Comparison of ENCODE assay signal across 14 cellular contexts in genomic region chr9:112119225-112120045, GRCh38. TPM values are rescaled to one million over a fixed set of nuclear protein-coding genes. Genes with fewer than 3 reads are reported as not detected.
DNase-seq lines count a peak whose midpoint lies in the region; ATAC-seq, FAIRE-seq and TF ChIP-seq lines count a peak whose summit lies in the region.
"Had no signal": no experiment of that assay in that cellular context is flagged by ENCODE, and none has a peak within 500 bp of the region (broad histone marks: within the 10 kb centered on the region; RNA-seq: fewer than 3 reads in every experiment).

No MANE protein-coding gene starts in this region.

- H3K4me2 ChIP-seq in trophoblast cell (ENCODE audit: low read length): peak overlapping the region; percentile 36

- no peak for TF ChIP-seq POLR2A in GM12892 (IDR thresholded peaks at IDR 0.05; ENCODE audit: low read depth, low read length)

- FAIRE-seq in GM12892 (lab: Jason Lieb, UNC): no peak
- FAIRE-seq: endothelial cell of umbilical vein, HTR-8/SVneo had no signal

- H2BK120ac ChIP-seq in trophoblast cell (ENCODE audit: insufficient read depth, low read length, poor library complexity): peak overlapping the region; percentile 91

- peak overlapping the region; percentile 95 for H4K91ac ChIP-seq in trophoblast cell (ENCODE audit: low read depth, low read length)

- H3K27ac Mint-ChIP-seq in activated T-helper 17 cell treated with anti-CD3 and anti-CD28 coated beads, Interleukin-2, amount 50 U/mL, for 72 hours: peak overlapping the region; percentile 18
- H3K27ac Mint-ChIP-seq in natural killer cell: no peak overlapping the region
- H3K27ac Mint-ChIP-seq: activated naive CD8-positive, alpha-beta T cell treated with anti-CD3 and anti-CD28 coated beads for 36 hours had no signal

- ATAC-seq in activated T-helper 17 cell treated with anti-CD3 and anti-CD28 coated beads, Interleukin-2, amount 50 U/mL, for 72 hours (replicated peaks): no peak
- no peak for ATAC-seq in natural killer cell

- no peaks in the 10 kb centered on the region for H3K9me3 ChIP-seq in HEK293 (ENCODE audit: control insufficient read depth, insufficient read depth, low read depth, low read length)
- peaks cover 1% of the 10 kb centered on the region for H3K9me3 ChIP-seq in trophoblast cell (ENCODE audit: insufficient read depth, low read depth, low read length)

- no peak for TF ChIP-seq CTCF in HEK293 (tag by site-specific recombination; IDR thresholded peaks at IDR 0.05)
- TF ChIP-seq CTCF in kidney epithelial cell (IDR thresholded peaks at IDR 0.05; ENCODE audit: insufficient read depth, low read length, poor library complexity, severe bottlenecking): no peak
- TF ChIP-seq CTCF in natural killer cell (IDR thresholded peaks at IDR 0.05): no peak

- peaks cover 23% of the 10 kb centered on the region for H3K36me3 Mint-ChIP-seq in activated T-helper 17 cell treated with anti-CD3 and anti-CD28 coated beads, Interleukin-2, amount 50 U/mL, for 72 hours (ENCODE audit: low read depth)
- peaks cover 10% of the 10 kb centered on the region for H3K36me3 Mint-ChIP-seq in natural killer cell

- H3K27me3 ChIP-seq in kidney epithelial cell (ENCODE audit: control insufficient read depth, insufficient read depth, low read length) (no peaks in the 10 kb centered on the region), trophoblast cell (ENCODE audit: insufficient read depth, low read length) (no peaks in the 10 kb centered on the region)

- WGBS in trophoblast cell (ENCODE audit: extremely low coverage, insufficient coverage, insufficient read length): no CpG with 5 or more reads among the region's 12 CpGs

- H3K4me1 Mint-ChIP-seq in activated T-helper 17 cell treated with anti-CD3 and anti-CD28 coated beads, Interleukin-2, amount 50 U/mL, for 72 hours: peaks cover 13% of the 10 kb centered on the region
- peaks cover 33 to 36% of the 10 kb centered on the region in 2 donors for H3K4me1 Mint-ChIP-seq in natural killer cell

- CTCF ChIA-PET in HEK293 (lab: Yijun Ruan, JAX): interaction anchor here (0.5 to 1.3 kb wide), 3 partner anchors 21 to 379 kb away, joined by 3 to 6 read pairs (median 3); no protein-coding TSS in a partner anchor

- peak overlapping the region; percentile 98 for H2BK12ac ChIP-seq in trophoblast cell (ENCODE audit: low read length)

- H3K9ac ChIP-seq in trophoblast cell (ENCODE audit: low read length): no peak overlapping the region

- H3K4me3 Mint-ChIP-seq in activated T-helper 17 cell treated with anti-CD3 and anti-CD28 coated beads, Interleukin-2, amount 50 U/mL, for 72 hours: no peak overlapping the region
- H3K4me3 Mint-ChIP-seq in natural killer cell: no peak overlapping the region
- H3K4me3 Mint-ChIP-seq: activated naive CD8-positive, alpha-beta T cell treated with anti-CD3 and anti-CD28 coated beads for 36 hours; CD4-positive, alpha-beta memory T cell had no signal

- H4K12ac ChIP-seq in trophoblast cell (ENCODE audit: low read depth, low read length): no peak overlapping the region

- DNase-seq in kidney epithelial cell (ENCODE audit: low read depth) (peak; percentile 99), trophoblast cell (peak; percentile 71 to 85), natural killer cell (no peak), NCI-H1417 (lab: John Stamatoyannopoulos, UW) (no peak), GM12892 (ENCODE audit: insufficient read length) (no peak), medulla oblongata (ENCODE audit: extremely low spot score) (no peak)
- DNase-seq: activated CD4-positive, alpha-beta T cell treated with anti-CD3 and anti-CD28 coated beads, Interleukin-2, amount 50 U/mL, for 48 hours; activated naive CD8-positive, alpha-beta T cell treated with anti-CD3 and anti-CD28 coated beads for 36 hours; CD4-positive, alpha-beta memory T cell; NCI-H2081 had no signal

- no peak overlapping the region for H2AFZ ChIP-seq in trophoblast cell (ENCODE audit: insufficient read depth, low read length, poor library complexity)

- no peak overlapping the region for H2AK5ac ChIP-seq in trophoblast cell (ENCODE audit: low read length)

- H3K14ac ChIP-seq in trophoblast cell (ENCODE audit: low read length): peak overlapping the region; percentile 87

- H3K27ac ChIP-seq in HEK293 (ENCODE audit: extremely low read depth, low read depth, low read length): no peak overlapping the region
- peak overlapping the region; percentile 84 for H3K27ac ChIP-seq in trophoblast cell (ENCODE audit: low read depth, low read length)

- peak overlapping the region; percentile 38 for H4K8ac ChIP-seq in trophoblast cell (ENCODE audit: low read depth, low read length)

- no peaks in the 10 kb centered on the region for H3K27me3 Mint-ChIP-seq in activated T-helper 17 cell treated with anti-CD3 and anti-CD28 coated beads, Interleukin-2, amount 50 U/mL, for 72 hours
- no peaks in the 10 kb centered on the region for H3K27me3 Mint-ChIP-seq in natural killer cell (ENCODE audit: low read depth in 2 of 2)
- H3K27me3 Mint-ChIP-seq: activated naive CD8-positive, alpha-beta T cell treated with anti-CD3 and anti-CD28 coated beads for 36 hours; CD4-positive, alpha-beta memory T cell had no signal

- H3K4me1 ChIP-seq in HEK293 (ENCODE audit: control insufficient read depth, insufficient read depth, low read length) (no peaks in the 10 kb centered on the region), trophoblast cell (ENCODE audit: control insufficient read depth in 1 of 2, insufficient read depth in 2 of 2, low read length in 2 of 2) (peaks cover 18% of the 10 kb centered on the region in 2 experiments)

- H3K79me1 ChIP-seq in trophoblast cell (ENCODE audit: low read length): peaks cover 10% of the 10 kb centered on the region

- peak overlapping the region; percentile 55 for H3K18ac ChIP-seq in trophoblast cell (ENCODE audit: low read length)

- POLR2A ChIA-PET in HEK293 (lab: Yijun Ruan, JAX): interaction anchor here (0.6 kb wide), 1 partner anchor 575 kb away, joined by 6 read pairs; no protein-coding TSS in a partner anchor

- no peak overlapping the region for H3K23ac ChIP-seq in trophoblast cell (ENCODE audit: low read length)

- no peaks in the 10 kb centered on the region for H3K9me3 Mint-ChIP-seq in activated T-helper 17 cell treated with anti-CD3 and anti-CD28 coated beads, Interleukin-2, amount 50 U/mL, for 72 hours
- no peaks in the 10 kb centered on the region for H3K9me3 Mint-ChIP-seq in natural killer cell
- H3K9me3 Mint-ChIP-seq: activated naive CD8-positive, alpha-beta T cell treated with anti-CD3 and anti-CD28 coated beads for 36 hours; CD4-positive, alpha-beta memory T cell had no signal

- H3K4me3 ChIP-seq in HEK293 (ENCODE audit: low read depth, low read length) (no peak overlapping the region), kidney epithelial cell (ENCODE audit: low read depth, low read length) (no peak overlapping the region), trophoblast cell (ENCODE audit: low read depth, low read length) (no peak overlapping the region)

- peaks cover 0 to 20% of the 10 kb centered on the region in 2 experiments; a peak in 2 of 3 replicates for H3K36me3 ChIP-seq in HEK293 (ENCODE audit: control insufficient read depth in 2 of 2, insufficient read depth in 1 of 2, low read length in 2 of 2)
- no peaks in the 10 kb centered on the region for H3K36me3 ChIP-seq in kidney epithelial cell (ENCODE audit: control insufficient read depth, insufficient read depth, low read length)
- H3K36me3 ChIP-seq in trophoblast cell (ENCODE audit: control insufficient read depth in 1 of 2, insufficient read depth in 2 of 2, low read length in 2 of 2): peaks cover 3 to 8% of the 10 kb centered on the region in 2 experiments

- H3K79me2 ChIP-seq in trophoblast cell (ENCODE audit: control insufficient read depth, insufficient read depth, low read length, poor library complexity): peaks cover 3% of the 10 kb centered on the region

- H2BK5ac ChIP-seq in trophoblast cell (ENCODE audit: low read depth, low read length, poor library complexity): peak overlapping the region; percentile 90

- no peak overlapping the region for H3K4ac ChIP-seq in trophoblast cell (ENCODE audit: low read depth, low read length)

- intact Hi-C loops in natural killer cell (cut with micrococcal nuclease): loop anchor here (5.0 kb wide), 1 partner anchor 58 kb away; the partner anchor contains the start of gene SUSD1

TF ChIP-seq in HEK293, 187 proteins besides CTCF, POLR2A, EP300 and RAD21:
- TF ChIP-seq ZNF132 (tag by site-specific recombination; IDR thresholded peaks at IDR 0.05; ENCODE audit: borderline replicate concordance): no peak
- TF ChIP-seq TCF7L2 (IDR thresholded peaks at IDR 0.05; ENCODE audit: borderline replicate concordance, low read depth, low read length): peak; percentile 54; the same call in 1 of the 2 replicates

RNA-seq across cellular contexts. Expression of gene SUSD1, which starts 55.7 kb away (rescaled TPM):
- 1 to 10 TPM; 1.8 to 6.3 TPM for total RNA-seq in activated T-helper 17 cell treated with anti-CD3 and anti-CD28 coated beads, Interleukin-2, amount 50 U/mL, for 72 hours
- total RNA-seq in kidney epithelial cell: 33.8 and 47.6 TPM in 2 replicates
- 15.6 TPM in 2 replicates for polyA plus RNA-seq in trophoblast cell (2013)
- total RNA-seq in natural killer cell: 10 to 100 TPM; 74.1 to 97.4 (median 86.9) TPM
- polyA plus RNA-seq in GM12892 (2012; ENCODE audit: missing spikeins): 4.8 TPM

Comparison
In these comparisons a context has a peak if more than half of its experiments do, and no peak if none do; other contexts are left out.
1. DNase-seq: peak in kidney epithelial cell (single experiment) and trophoblast cell (2 of 2); none in natural killer cell (single experiment), NCI-H1417 (0 of 3), GM12892 (single experiment) and medulla oblongata (single experiment).